In genomic region chr7:66697451-66698438, GRCh38 we compare ENCODE assay signal across 8 cellular contexts.
DNase-seq lines count a peak whose midpoint lies in the region; FAIRE-seq and TF ChIP-seq lines count a peak whose summit lies in the region.

No MANE protein-coding gene starts in this region.

- FAIRE-seq in D721Med (lab: Jason Lieb, UNC), result no peak

- DNase-seq in NCI-H2171 (lab: John Stamatoyannopoulos, UW) (peak; percentile 9), NCI-H2171 treated with DMSO at 0.1 percent for 48 hours (lab: John Stamatoyannopoulos, UW) (no peak), astrocyte of the spinal cord (ENCODE audit: low read depth, low spot score) (peak; percentile 61), hepatic stellate cell (ENCODE audit: low spot score) (peak; percentile 57), stromal cell of bone marrow (ENCODE audit: low read depth) (peak; percentile 83), HuH-7 (ENCODE audit: low spot score) (no peak), D721Med (ENCODE audit: insufficient read length, low spot score) (no peak), activated T-cell treated with anti-CD3 and anti-CD28 coated beads for 4 hours (no peak)

- TF ChIP-seq CTCF in astrocyte of the spinal cord (IDR thresholded peaks at IDR 0.05; ENCODE audit: low read depth, low read length) (no peak), D721Med (IDR thresholded peaks at IDR 0.05; ENCODE audit: insufficient read depth, missing control alignments) (no peak)

- H3K4me3 ChIP-seq in astrocyte of the spinal cord (ENCODE audit: low read depth, low read length), result no peak overlapping the region

- in situ Hi-C loops in astrocyte of the spinal cord (cut with HindIII; ENCODE audit: low sequenced_read_pairs), result no loop called here

Comparison
In these comparisons a context has a peak if more than half of its experiments do, and no peak if none do; other contexts are left out.
1. DNase-seq: peak in NCI-H2171 (single experiment), astrocyte of the spinal cord (single experiment), hepatic stellate cell (single experiment) and stromal cell of bone marrow (single experiment); none in NCI-H2171 treated with DMSO at 0.1 percent for 48 hours (single experiment), HuH-7 (single experiment), D721Med (single experiment) and activated T-cell treated with anti-CD3 and anti-CD28 coated beads for 4 hours (single experiment).